ENCODE assay signal across 12 cellular contexts in the genomic region with DNA sequence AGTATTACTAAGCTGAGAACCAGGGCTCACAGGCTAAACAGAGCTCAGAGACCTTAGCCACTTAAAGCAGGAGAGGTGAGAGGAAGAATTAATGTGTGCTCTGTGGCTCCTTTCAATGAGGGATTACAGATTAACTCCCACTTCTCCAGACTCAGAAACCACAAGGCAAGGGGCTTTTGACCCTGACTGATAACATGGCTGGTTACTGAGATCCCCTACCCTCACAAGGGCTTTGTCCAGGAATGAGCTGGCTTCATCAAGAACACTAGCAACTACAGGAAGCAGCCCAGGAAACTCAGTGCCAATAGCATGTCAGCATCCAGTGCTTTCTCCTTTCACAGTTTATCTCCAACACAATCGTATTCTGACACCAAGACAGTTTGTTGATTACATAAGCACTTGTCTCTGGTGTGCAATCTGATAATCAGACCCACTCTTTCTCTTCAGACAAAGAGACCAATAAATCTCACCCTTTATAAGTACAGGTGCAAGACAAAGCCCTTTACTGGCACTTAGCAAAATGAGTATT. TPM values are rescaled to one million over a fixed set of nuclear protein-coding genes. Genes with fewer than 3 reads are reported as not detected.
A peak's percentile ranks its signal among the peaks of the same experiment; 100 is the strongest.
DNase-seq lines count a peak whose midpoint lies in the region; ATAC-seq and TF ChIP-seq lines count a peak whose summit lies in the region.
"Had no signal": no experiment of that assay in that cellular context is flagged by ENCODE, and none has a peak within 500 bp of the region (broad histone marks: within the 10 kb centered on the region; RNA-seq: fewer than 3 reads in every experiment).

No MANE protein-coding gene starts in this region.

- TF ChIP-seq CTCF in A673 (conservative IDR thresholded peaks at IDR 0.05; ENCODE audit: low read depth, low read length), result no peak
- no peak for TF ChIP-seq CTCF in dorsolateral prefrontal cortex (IDR thresholded peaks at IDR 0.05 in 54 of 56, conservative IDR thresholded peaks at IDR 0.05 in 2 of 56; ENCODE audit: low read depth in 1 of 56, partially characterized antibody in 56 of 56)
- TF ChIP-seq CTCF in body of pancreas (IDR thresholded peaks at IDR 0.05), result no peak

- H3K27me3 ChIP-seq in A673 (replicated peaks; ENCODE audit: insufficient read depth, low read depth, low read length, poor library complexity) (no peaks in the 10 kb centered on the region), dorsolateral prefrontal cortex (no peaks in the 10 kb centered on the region), body of pancreas (no peaks in the 10 kb centered on the region)
- H3K27me3 ChIP-seq: SJCRH30 had no signal

- H3K4me1 ChIP-seq in A673 (ENCODE audit: insufficient read depth, low read length, poor library complexity, severe bottlenecking) (peaks cover 5% of the 10 kb centered on the region), body of pancreas (peaks cover 16% of the 10 kb centered on the region)
- H3K4me1 ChIP-seq: SJCRH30 had no signal

- no peak for DNase-seq in A673 (ENCODE audit: low spot score)
- peak; percentile 71 for DNase-seq in NCI-H2196 treated with DMSO at 0.1 percent for 48 hours (lab: John Stamatoyannopoulos, UW; ENCODE audit: unreplicated experiment)
- DNase-seq in dorsolateral prefrontal cortex, result no peak
- no peak for DNase-seq in NCI-H1930 (lab: John Stamatoyannopoulos, UW)
- no peak for DNase-seq in NCI-H1048 (lab: John Stamatoyannopoulos, UW)
- DNase-seq in body of pancreas, result no peak
- DNase-seq in stimulated activated CD4-positive, alpha-beta T cell treated with anti-CD3 and anti-CD28 coated beads, Interleukin-1b, Interleukin-23, amount 100 ng/mL, for 48 hours, result no peak
- DNase-seq: activated CD8-positive, alpha-beta T cell treated with anti-CD3 and anti-CD28 coated beads, Interleukin-2, amount 10 ng/mL, durations not matched to agents 7 days and 5 days; left colon had no signal

- WGBS in body of pancreas, 2 donors, result 48% methylated on average over 1 of the region's 1 CpG

- intact Hi-C loops in A673 (cut with micrococcal nuclease; ENCODE audit: unreplicated experiment), result loop anchor here (5.0 kb wide), 1 partner anchor 224 kb away; no protein-coding TSS in a partner anchor
- intact Hi-C loops in dorsolateral prefrontal cortex (cut with DNase I), result no loop called here
- intact Hi-C loops in body of pancreas (cut with DNase I), result loop anchor here (5.0 kb wide), 1 partner anchor 99 kb away; no protein-coding TSS in a partner anchor

- no peak for TF ChIP-seq POLR2A in body of pancreas (IDR thresholded peaks at IDR 0.05)

- POLR2A ChIA-PET in A673 (lab: Charles Lee; ENCODE audit: low non-redundant PET), result no interaction called here

- peaks cover 50% of the 10 kb centered on the region for H3K36me3 ChIP-seq in A673 (ENCODE audit: insufficient read depth, low read length, poor library complexity, severe bottlenecking)
- peaks cover 0 to 2% of the 10 kb centered on the region in 2 donors for H3K36me3 ChIP-seq in body of pancreas (replicated peaks in 1 of 2; ENCODE audit: insufficient read depth in 1 of 2, low read depth in 2 of 2)

- ATAC-seq in GM21619 (IDR thresholded peaks at IDR 0.05; ENCODE audit: unreplicated experiment), result peak; percentile 61
- no peak for ATAC-seq in body of pancreas
- ATAC-seq: activated CD8-positive, alpha-beta T cell treated with anti-CD3 and anti-CD28 coated beads, Interleukin-2, amount 10 ng/mL, durations not matched to agents 7 days and 5 days; esophagus mucosa; left colon had no signal

- H3K4me3 ChIP-seq in A673 (ENCODE audit: low read depth, low read length, poor library complexity, severe bottlenecking) (no peak overlapping the region), dorsolateral prefrontal cortex (no peak overlapping the region), body of pancreas (no peak overlapping the region)
- H3K4me3 ChIP-seq: SJCRH30 had no signal

- no peaks in the 10 kb centered on the region for H3K9me3 ChIP-seq in A673 (ENCODE audit: low read depth, low read length, poor library complexity, severe bottlenecking)
- no peaks in the 10 kb centered on the region for H3K9me3 ChIP-seq in body of pancreas
- H3K9me3 ChIP-seq: SJCRH30 had no signal

- CTCF ChIA-PET in A673 (lab: Charles Lee), result no interaction called here

- peak overlapping the region; percentile 7 for H3K27ac ChIP-seq in A673 (ENCODE audit: low read depth, low read length, poor library complexity, severe bottlenecking)
- peak overlapping the region in 40 of 59 donors; percentile 4 to 71 (median 45) for H3K27ac ChIP-seq in dorsolateral prefrontal cortex
- H3K27ac ChIP-seq in body of pancreas, result no peak overlapping the region
- H3K27ac ChIP-seq: SJCRH30 had no signal

- no TSS peak for BruUV-seq in A673 (replicated peaks; lab: Mats Ljungman, UMichigan)

RNA-seq across cellular contexts. Expression of a gene that starts 38.8 kb away (rescaled TPM):
- total RNA-seq in A673 (2021) (95.4 and 97.9 TPM in 2 replicates), dorsolateral prefrontal cortex (100 to 1,000 TPM in 119 of 120 experiments, 10 to 100 TPM in 1; 93.5 to 183 (median 121) TPM), body of pancreas (10 to 100 TPM; 17.4 to 59.7 TPM)

Comparison
In these comparisons a context has a peak if more than half of its experiments do, and no peak if none do; other contexts are left out.
1. H3K27ac ChIP-seq: peak in A673 (single experiment) and dorsolateral prefrontal cortex (40 of 59); none in body of pancreas (0 of 4).
2. intact Hi-C loops: an anchor here in A673 (5.0 kb wide) and body of pancreas (5.0 kb wide); none called in dorsolateral prefrontal cortex.